ENCODE assay signal across 8 cellular contexts in the genomic region with DNA sequence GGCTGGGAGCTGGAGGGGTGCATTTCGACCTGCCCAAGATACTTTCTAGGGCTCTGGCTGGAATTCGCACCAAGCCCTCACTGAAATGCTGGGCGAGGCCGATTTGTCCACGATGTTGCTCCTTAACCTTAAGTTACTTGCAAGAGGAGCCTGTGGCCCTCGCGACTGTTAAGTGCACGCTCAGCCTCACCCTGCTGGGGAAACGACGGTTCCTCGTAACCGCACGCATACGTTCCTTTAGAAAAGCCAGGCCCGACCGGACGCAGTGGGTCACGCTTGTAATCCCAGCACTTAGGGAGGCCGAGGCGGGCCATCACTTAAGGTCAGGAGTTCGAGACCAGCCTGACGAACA. TPM values are rescaled to one million over a fixed set of nuclear protein-coding genes. Genes with fewer than 3 reads are reported as not detected.
DNase-seq lines count a peak whose midpoint lies in the region; ATAC-seq, FAIRE-seq and TF ChIP-seq lines count a peak whose summit lies in the region.

No MANE protein-coding gene starts in this region.

- no peak for FAIRE-seq in bronchial epithelial cell (lab: Jason Lieb, UNC)

- H3K4me1 ChIP-seq in NT2/D1 (ENCODE audit: insufficient read depth, insufficient read length), result no peaks in the 10 kb centered on the region

- peak; percentile 11 for ATAC-seq in GM18868 (IDR thresholded peaks at IDR 0.05; ENCODE audit: unreplicated experiment)

- peak overlapping the region; percentile 92 for H3K27ac ChIP-seq in 22Rv1

- peak overlapping the region; percentile 82 for H3K4me3 ChIP-seq in NT2/D1 (ENCODE audit: insufficient read length, low read depth)
- H3K4me3 ChIP-seq in bronchial epithelial cell (ENCODE audit: low read depth, low read length), result peak overlapping the region; percentile 79

- DNase-seq in NT2/D1 (ENCODE audit: low read depth, low spot score), result peak; percentile 22
- peak; percentile 29 for DNase-seq in bronchial epithelial cell (ENCODE audit: low read depth)
- DNase-seq in kidney glomerular epithelial cell (lab: John Stamatoyannopoulos, UW), result peak; percentile 59
- peak; percentile 63 for DNase-seq in stimulated activated CD8-positive, alpha-beta memory T cell treated with anti-CD3 and anti-CD28 coated beads, Interleukin-4, amount 100 ng/mL, for 48 hours
- no peak for DNase-seq in retina
- no peak for DNase-seq in midbrain (lab: John Stamatoyannopoulos, UW)

- H3K27me3 ChIP-seq in NT2/D1 (ENCODE audit: insufficient read depth, insufficient read length), result no peaks in the 10 kb centered on the region
- H3K27me3 ChIP-seq in bronchial epithelial cell (ENCODE audit: control insufficient read depth, insufficient read depth, low read length), result no peaks in the 10 kb centered on the region

- H3K36me3 ChIP-seq in NT2/D1 (ENCODE audit: insufficient read depth, insufficient read length, low read length), result peaks cover 3% of the 10 kb centered on the region
- H3K36me3 ChIP-seq in bronchial epithelial cell (ENCODE audit: control insufficient read depth, insufficient read depth, low read length), result no peaks in the 10 kb centered on the region

- TF ChIP-seq CTCF in 22Rv1 (IDR thresholded peaks at IDR 0.05), result no peak
- no peak for TF ChIP-seq CTCF in bronchial epithelial cell (IDR thresholded peaks at IDR 0.05; ENCODE audit: insufficient read depth, low read length, severe bottlenecking)

- H3K9me3 ChIP-seq in NT2/D1 (ENCODE audit: insufficient read depth, low read length), result no peaks in the 10 kb centered on the region

- H3K9ac ChIP-seq in NT2/D1 (ENCODE audit: insufficient read length, low read depth), result peak overlapping the region; percentile 95

RNA-seq across cellular contexts. Expression of a gene that starts 0.6 kb away (rescaled TPM):
- total RNA-seq in bronchial epithelial cell, result 75.3 and 92.9 TPM in 2 replicates

RNA-seq across cellular contexts. Expression of a gene that starts 1.1 kb away (rescaled TPM):
- 30.6 and 31.1 TPM in 2 replicates for total RNA-seq in bronchial epithelial cell

Comparison
In these comparisons a context has a peak if more than half of its experiments do, and no peak if none do; other contexts are left out.
1. DNase-seq: peak in NT2/D1 (single experiment), bronchial epithelial cell (single experiment), kidney glomerular epithelial cell (single experiment) and stimulated activated CD8-positive, alpha-beta memory T cell treated with anti-CD3 and anti-CD28 coated beads, Interleukin-4, amount 100 ng/mL, for 48 hours (single experiment); none in retina (single experiment) and midbrain (single experiment).